Comparison of ENCODE assay signal across 13 cellular contexts in genomic region chr17:9676084-9676483, GRCh38. TPM values are rescaled to one million over a fixed set of nuclear protein-coding genes. Genes with fewer than 3 reads are reported as not detected.
DNase-seq lines count a peak whose midpoint lies in the region; ATAC-seq and TF ChIP-seq lines count a peak whose summit lies in the region.
"Had no signal": no experiment of that assay in that cellular context is flagged by ENCODE, and none has a peak within 500 bp of the region (broad histone marks: within the 10 kb centered on the region; RNA-seq: fewer than 3 reads in every experiment).

No MANE protein-coding gene starts in this region.

- H2BK5ac ChIP-seq in H9 (ENCODE audit: insufficient read length, low read length): no peak overlapping the region

- H3K27me3 ChIP-seq in H9 (ENCODE audit: insufficient read depth, low read length) (no peaks in the 10 kb centered on the region), RWPE2 (ENCODE audit: insufficient read depth, poor library complexity, severe bottlenecking) (no peaks in the 10 kb centered on the region), foreskin keratinocyte (no peaks in the 10 kb centered on the region)
- H3K27me3 ChIP-seq: stomach had no signal

- H3K36me3 ChIP-seq in RWPE2 (ENCODE audit: low read depth): peaks cover 46% of the 10 kb centered on the region

- no peaks in the 10 kb centered on the region for H4K20me1 ChIP-seq in H9 (ENCODE audit: control insufficient read depth, insufficient read depth, insufficient read length)

- H3K4me3 ChIP-seq in RWPE2 (ENCODE audit: severe bottlenecking) (no peak overlapping the region), retinal pigment epithelial cell (ENCODE audit: low read length) (no peak overlapping the region)
- H3K4me3 ChIP-seq: stomach had no signal

- H2AK5ac ChIP-seq in H9 (ENCODE audit: insufficient read length, low read length): no peak overlapping the region

- H3K18ac ChIP-seq in H9 (ENCODE audit: insufficient read length, low read depth, low read length): no peak overlapping the region

- ATAC-seq in RWPE2 (ENCODE audit: low read depth) (no peak), foreskin keratinocyte (no peak)
- ATAC-seq in stimulated activated naive CD8-positive, alpha-beta T cell treated with anti-CD3 and anti-CD28 coated beads, Interleukin-15, amount 100 ng/mL, for 72 hours: no peak

- H2BK12ac ChIP-seq in H9 (ENCODE audit: insufficient read length, low read depth, low read length): no peak overlapping the region

- H2BK15ac ChIP-seq in H9 (ENCODE audit: low read depth, low read length): no peak overlapping the region

- H3K36me3 Mint-ChIP-seq in H9 (ENCODE audit: insufficient read depth in 1 of 3, low read depth in 3 of 3): peaks cover 13 to 23% (median 21%) of the 10 kb centered on the region in 3 experiments

- TF ChIP-seq CTCF in H9 (conservative IDR thresholded peaks at IDR 0.05) (peak; percentile 60), RWPE2 (IDR thresholded peaks at IDR 0.05; ENCODE audit: poor library complexity, severe bottlenecking) (no peak), foreskin keratinocyte (conservative IDR thresholded peaks at IDR 0.05) (peak; percentile 44), retinal pigment epithelial cell (conservative IDR thresholded peaks at IDR 0.05; ENCODE audit: low read depth, low read length) (peak; percentile 33)

- H3K27me3 Mint-ChIP-seq in H9 (ENCODE audit: low read depth): no peaks in the 10 kb centered on the region
- peaks cover 4% of the 10 kb centered on the region for H3K27me3 Mint-ChIP-seq in stimulated activated naive CD8-positive, alpha-beta T cell treated with anti-CD3 and anti-CD28 coated beads, Interleukin-15, amount 100 ng/mL, for 72 hours

- no peak overlapping the region for H3K4ac ChIP-seq in H9 (ENCODE audit: low read depth, low read length)

- H3K79me2 ChIP-seq in H9 (ENCODE audit: insufficient read depth, low read length): no peaks in the 10 kb centered on the region

- H3T11ph ChIP-seq in H9 (ENCODE audit: low read length): no peak overlapping the region

- peaks cover 13 to 16% of the 10 kb centered on the region in 2 experiments; a peak in 4 of 5 replicates for H3K9me3 Mint-ChIP-seq in H9
- peaks cover 0 to 6% of the 10 kb centered on the region in 2 donors for H3K9me3 Mint-ChIP-seq in stimulated activated naive CD8-positive, alpha-beta T cell treated with anti-CD3 and anti-CD28 coated beads, Interleukin-15, amount 100 ng/mL, for 72 hours

- H4K8ac ChIP-seq in H9 (replicated peaks; ENCODE audit: insufficient read length, low read depth, low read length): no peak overlapping the region

- H3K79me1 ChIP-seq in H9 (ENCODE audit: insufficient read depth, low read depth, low read length, poor library complexity, severe bottlenecking): no peaks in the 10 kb centered on the region

- H3K14ac ChIP-seq in H9 (ENCODE audit: insufficient read depth, low read length): no peak overlapping the region

- H3K27ac ChIP-seq in H9 (ENCODE audit: insufficient read length, low read depth, low read length) (no peak overlapping the region), RWPE2 (ENCODE audit: poor library complexity, severe bottlenecking) (peak overlapping the region; percentile 94), foreskin keratinocyte (peak overlapping the region; percentile 34)
- H3K27ac ChIP-seq: stomach had no signal

- no peak overlapping the region for H4K91ac ChIP-seq in H9 (ENCODE audit: insufficient read length, low read depth, low read length)

- no peak overlapping the region for H3K9ac ChIP-seq in H9 (ENCODE audit: extremely low read depth, insufficient read length, low read length)

- no peak overlapping the region for H4K5ac ChIP-seq in H9 (ENCODE audit: insufficient read length, low read depth, low read length)

- no peak overlapping the region for H3K4me2 ChIP-seq in H9 (ENCODE audit: insufficient read depth, insufficient read length, low read length)

- H2AFZ ChIP-seq in H9 (ENCODE audit: low read length): no peak overlapping the region

- no peaks in the 10 kb centered on the region for H3K23me2 ChIP-seq in H9 (ENCODE audit: insufficient read length, low read depth, low read length, poor library complexity, severe bottlenecking)

- no peaks in the 10 kb centered on the region for H3K4me1 Mint-ChIP-seq in H9
- no peaks in the 10 kb centered on the region for H3K4me1 Mint-ChIP-seq in stimulated activated naive CD8-positive, alpha-beta T cell treated with anti-CD3 and anti-CD28 coated beads, Interleukin-15, amount 100 ng/mL, for 72 hours

- no CpG with 5 or more reads among the region's 4 CpGs for WGBS in H9 (ENCODE audit: extremely low coverage, insufficient read length, low lambda C conversion rate)

- no peak overlapping the region for H3K27ac Mint-ChIP-seq in H9
- no peak overlapping the region for H3K27ac Mint-ChIP-seq in stimulated activated naive CD8-positive, alpha-beta T cell treated with anti-CD3 and anti-CD28 coated beads, Interleukin-15, amount 100 ng/mL, for 72 hours

- no peak overlapping the region for H3K56ac ChIP-seq in H9 (ENCODE audit: insufficient read length, low read depth, low read length)

- no peak overlapping the region for H3K4me3 Mint-ChIP-seq in H9
- H3K4me3 Mint-ChIP-seq in stimulated activated naive CD8-positive, alpha-beta T cell treated with anti-CD3 and anti-CD28 coated beads, Interleukin-15, amount 100 ng/mL, for 72 hours: no peak overlapping the region

- H3K23ac ChIP-seq in H9 (ENCODE audit: insufficient read length, low read depth, low read length): no peak overlapping the region

- DNase-seq in H9: no peak
- no peak for DNase-seq in RWPE2 (ENCODE audit: low spot score)
- DNase-seq in foreskin keratinocyte: no peak
- DNase-seq in retinal pigment epithelial cell (ENCODE audit: low read depth): no peak
- DNase-seq in cerebellum (ENCODE audit: low spot score): no peak
- DNase-seq in stimulated activated naive CD8-positive, alpha-beta T cell treated with anti-CD3 and anti-CD28 coated beads, Interleukin-15, amount 100 ng/mL, for 72 hours: no peak
- DNase-seq in RPMI8226: no peak
- DNase-seq: activated CD4-positive, alpha-beta T cell treated with anti-CD3 and anti-CD28 coated beads, Interleukin-2, amount 50 U/mL, for 1 hour; activated effector memory CD4-positive, alpha-beta T cell treated with anti-CD3 and anti-CD28 coated beads, Interleukin-2, amount 50 U/mL, for 16 hours; NCI-H1417 treated with DMSO at 0.1 percent for 48 hours; NCI-H524 treated with DMSO at 0.1 percent for 48 hours; stomach had no signal

- H2BK120ac ChIP-seq in H9 (ENCODE audit: low read depth, low read length, poor library complexity, severe bottlenecking): no peak overlapping the region

- H3K4me1 ChIP-seq in H9 (ENCODE audit: insufficient read depth, low read length) (no peaks in the 10 kb centered on the region), RWPE2 (ENCODE audit: insufficient read depth, poor library complexity, severe bottlenecking) (peaks cover 16% of the 10 kb centered on the region), foreskin keratinocyte (peaks cover 22% of the 10 kb centered on the region)
- H3K4me1 ChIP-seq: stomach had no signal

- H2BK20ac ChIP-seq in H9 (ENCODE audit: low read depth, low read length, poor library complexity, severe bottlenecking): no peak overlapping the region

- H3K9me3 ChIP-seq in H9 (ENCODE audit: control insufficient read depth, low read depth, low read length) (peaks cover 8% of the 10 kb centered on the region), RWPE2 (ENCODE audit: severe bottlenecking) (peaks cover 8% of the 10 kb centered on the region)

RNA-seq across cellular contexts. Expression of gene USP43, which starts 30.8 kb away (rescaled TPM):
- total RNA-seq in H9 (2021) (5.2 and 5.5 TPM in 2 replicates), foreskin keratinocyte (6.0 and 8.3 TPM in 2 replicates), cerebellum (5.5 TPM)
- 3.1 and 3.4 TPM in 2 replicates for polyA plus RNA-seq in foreskin keratinocyte
- total RNA-seq: cardiac septum had no signal
